ENCODE assay signal across 27 cellular contexts in genomic region chr6:41062056-41062455, GRCh38. TPM values are rescaled to one million over a fixed set of nuclear protein-coding genes. Genes with fewer than 3 reads are reported as not detected.
"Had no signal": no experiment of that assay in that cellular context is flagged by ENCODE, and none has a peak within 500 bp of the region (broad histone marks: within the 10 kb centered on the region; RNA-seq: fewer than 3 reads in every experiment).

No MANE protein-coding gene starts in this region.

- H3K36me3 ChIP-seq: brain microvascular endothelial cell, Peyer's patch had no signal

- H3K4me3 ChIP-seq: Peyer's patch, SJSA1 had no signal

- H3K9me3 ChIP-seq: Peyer's patch, SJSA1 had no signal

- DNase-seq: activated CD4-positive, alpha-beta T cell treated with anti-CD3 and anti-CD28 coated beads for 4 hours; activated CD4-positive, alpha-beta T cell treated with anti-CD3 and anti-CD28 coated beads, Interleukin-2, amount 50 U/mL, for 4 hours; activated CD8-positive, alpha-beta memory T cell treated with anti-CD3 and anti-CD28 coated beads, Interleukin-2, amount 50 U/mL, for 48 hours; activated CD8-positive, alpha-beta T cell treated with anti-CD3 and anti-CD28 coated beads, Interleukin-2, amount 10 ng/mL, durations not matched to agents 7 days and 5 days; activated effector memory CD4-positive, alpha-beta T cell treated with Interleukin-2 at 50 U/mL for 16 hours; activated naive CD4-positive, alpha-beta T cell; activated naive CD8-positive, alpha-beta T cell treated with anti-CD3 and anti-CD28 coated beads, Interleukin-2, amount 50 U/mL, for 24 hours; activated T-cell treated with anti-CD3 and anti-CD28 coated beads, Interleukin-2, amount 50 U/mL, for 24 hours; amygdala; brain microvascular endothelial cell; IMR-90; Kasumi-1; KBM-7; NCI-H1105 treated with DMSO at 0.1 percent for 48 hours; NCI-H146; NCI-H187 treated with DMSO at 0.1 percent for 48 hours; NCI-H2081 treated with DMSO at 0.1 percent for 48 hours; NCI-H446; NCI-H524; Peyer's patch; SHP77 had no signal

- H3K27ac ChIP-seq: brain microvascular endothelial cell, Peyer's patch, RWPE1, SJSA1 had no signal

- H3K27me3 ChIP-seq: brain microvascular endothelial cell, Peyer's patch, SJSA1 had no signal

- ATAC-seq: activated CD4-positive, CD25-positive, alpha-beta regulatory T cell treated with anti-CD3 and anti-CD28 coated beads, Interleukin-2, amount 50 U/mL, for 24 hours; activated CD8-positive, alpha-beta T cell treated with anti-CD3 and anti-CD28 coated beads, Interleukin-2, amount 10 ng/mL, durations not matched to agents 7 days and 5 days; activated naive CD8-positive, alpha-beta T cell treated with anti-CD3 and anti-CD28 coated beads, Interleukin-2, amount 50 U/mL, for 24 hours; SK-N-SH treated with all-trans-retinoic acid at 6 μM for 48 hours had no signal

- H3K4me1 ChIP-seq: SJSA1 had no signal

RNA-seq across cellular contexts. Expression of gene APOBEC2, which starts 9.1 kb away (rescaled TPM):
- total RNA-seq: activated CD8-positive, alpha-beta T cell treated with anti-CD3 and anti-CD28 coated beads, Interleukin-2, amount 10 ng/mL, durations not matched to agents 7 days and 5 days; activated T-helper 1 cell treated with anti-CD3 and anti-CD28 coated beads, Interleukin-12 subunit alpha, Interleukin-12 subunit beta, Interleukin-2, Interleukin-4 antibody, amounts not matched to agents 30 ng/mL and 10 ng/mL and 1 ng/mL, durations not matched to agents 14 hours and 24 hours and 36 hours; astrocyte; IMR-90; SJSA1 had no signal
- polyA plus RNA-seq: IMR-90 had no signal

RNA-seq across cellular contexts. Expression of gene TSPO2, which starts 19.8 kb away (rescaled TPM):
- total RNA-seq: activated CD8-positive, alpha-beta T cell treated with anti-CD3 and anti-CD28 coated beads, Interleukin-2, amount 10 ng/mL, durations not matched to agents 7 days and 5 days; activated T-helper 1 cell treated with anti-CD3 and anti-CD28 coated beads, Interleukin-12 subunit alpha, Interleukin-12 subunit beta, Interleukin-2, Interleukin-4 antibody, amounts not matched to agents 30 ng/mL and 10 ng/mL and 1 ng/mL, durations not matched to agents 14 hours and 24 hours and 36 hours; astrocyte; IMR-90; Peyer's patch; SJSA1 had no signal
- polyA plus RNA-seq: IMR-90 had no signal

RNA-seq across cellular contexts. Expression of gene UNC5CL, which starts 23.0 kb away (rescaled TPM):
- total RNA-seq: IMR-90, SJSA1 had no signal
- polyA plus RNA-seq: IMR-90 had no signal
